ENCODE assay signal across 30 cellular contexts in genomic region chr9:78354324-78354973, GRCh38.
"Had no signal": no experiment of that assay in that cellular context is flagged by ENCODE, and none has a peak within 500 bp of the region (broad histone marks: within the 10 kb centered on the region; RNA-seq: fewer than 3 reads in every experiment).

No MANE protein-coding gene starts in this region.

- H3K9me3 ChIP-seq: right atrium auricular region, stomach, thyroid gland, upper lobe of left lung, vagina had no signal

- H3K27ac ChIP-seq: right atrium auricular region, stomach, thyroid gland, upper lobe of left lung, vagina had no signal

- H3K4me3 ChIP-seq: right atrium auricular region, stomach, thyroid gland, upper lobe of left lung, vagina had no signal

- FAIRE-seq: keratinocyte had no signal

- H3K27me3 ChIP-seq: right atrium auricular region, stomach, thyroid gland, upper lobe of left lung, vagina had no signal

- H3K36me3 ChIP-seq: right atrium auricular region, stomach, thyroid gland, upper lobe of left lung, vagina had no signal

- ATAC-seq: activated CD4-positive, alpha-beta T cell treated with anti-CD3 and anti-CD28 coated beads for 36 hours; activated CD8-positive, alpha-beta memory T cell treated with anti-CD3 and anti-CD28 coated beads, Interleukin-2, amount 10 ng/mL, durations not matched to agents 7 days and 5 days; activated CD8-positive, alpha-beta T cell treated with anti-CD3 and anti-CD28 coated beads, Interleukin-2, amount 10 ng/mL, durations not matched to agents 7 days and 5 days; activated naive CD8-positive, alpha-beta T cell treated with anti-CD3 and anti-CD28 coated beads, Interleukin-2, amount 50 U/mL, for 24 hours; esophagus mucosa; left cardiac atrium; naive thymus-derived CD4-positive, alpha-beta T cell; stimulated activated naive B cell treated with anti-CD40 and anti-IgM and Interleukin-4, amounts not matched to agents 10 μg/mL and 1 μg/mL and 100 μg/mL, for 72 hours had no signal

- H3K4me3 Mint-ChIP-seq: activated CD4-positive, alpha-beta T cell treated with anti-CD3 and anti-CD28 coated beads for 36 hours; activated CD8-positive, alpha-beta memory T cell treated with anti-CD3 and anti-CD28 coated beads, Interleukin-2, amount 10 ng/mL, durations not matched to agents 7 days and 5 days; activated CD8-positive, alpha-beta T cell treated with anti-CD3 and anti-CD28 coated beads, Interleukin-2, amount 10 ng/mL, durations not matched to agents 7 days and 5 days; activated naive CD4-positive, alpha-beta T cell treated with anti-CD3 and anti-CD28 coated beads, Interleukin-2, amount 50 U/mL, for 24 hours; activated naive CD8-positive, alpha-beta T cell treated with anti-CD3 and anti-CD28 coated beads, Interleukin-2, amount 50 U/mL, for 24 hours; dendritic cell treated with granulocyte-macrophage colony-stimulating factor and Interleukin-4, amounts not matched to agents 40 ng/mL and 50 ng/mL, for 4 days; endodermal cell; memory B cell; naive thymus-derived CD4-positive, alpha-beta T cell; neural crest cell; stimulated activated naive B cell treated with anti-CD40 and anti-IgM and Interleukin-4, amounts not matched to agents 10 μg/mL and 1 μg/mL and 100 μg/mL, for 72 hours had no signal

- DNase-seq: activated CD4-positive, alpha-beta T cell treated with anti-CD3 and anti-CD28 coated beads for 36 hours; activated CD4-positive, CD25-positive, alpha-beta regulatory T cell; activated CD8-positive, alpha-beta memory T cell treated with anti-CD3 and anti-CD28 coated beads, Interleukin-2, amount 10 ng/mL, durations not matched to agents 7 days and 5 days; activated CD8-positive, alpha-beta T cell treated with anti-CD3 and anti-CD28 coated beads, Interleukin-2, amount 10 ng/mL, durations not matched to agents 7 days and 5 days; activated naive CD8-positive, alpha-beta T cell treated with anti-CD3 and anti-CD28 coated beads, Interleukin-2, amount 50 U/mL, for 24 hours; activated T-cell treated with anti-CD3 and anti-CD28 coated beads, Interleukin-2, amount 50 U/mL, for 48 hours; amygdala; caudate nucleus; endodermal cell; foreskin fibroblast; hippocampal formation; left cardiac atrium; midbrain; naive thymus-derived CD4-positive, alpha-beta T cell; occipital lobe; stimulated activated CD4-positive, alpha-beta T cell treated with anti-CD3 and anti-CD28 coated beads, Interleukin-15, amount 100 ng/mL, for 24 hours; stimulated activated CD4-positive, alpha-beta T cell treated with anti-CD3 and anti-CD28 coated beads, Interleukin-2, amount 100 ng/mL, for 24 hours; stimulated activated naive B cell treated with anti-CD40 and anti-IgM and Interleukin-4, amounts not matched to agents 10 μg/mL and 1 μg/mL and 100 μg/mL, for 72 hours; stomach; thyroid gland; upper lobe of left lung had no signal

- H3K27ac Mint-ChIP-seq: activated CD4-positive, alpha-beta T cell treated with anti-CD3 and anti-CD28 coated beads for 36 hours; activated CD8-positive, alpha-beta memory T cell treated with anti-CD3 and anti-CD28 coated beads, Interleukin-2, amount 10 ng/mL, durations not matched to agents 7 days and 5 days; activated CD8-positive, alpha-beta T cell treated with anti-CD3 and anti-CD28 coated beads, Interleukin-2, amount 10 ng/mL, durations not matched to agents 7 days and 5 days; activated naive CD4-positive, alpha-beta T cell treated with anti-CD3 and anti-CD28 coated beads, Interleukin-2, amount 50 U/mL, for 24 hours; activated naive CD8-positive, alpha-beta T cell treated with anti-CD3 and anti-CD28 coated beads, Interleukin-2, amount 50 U/mL, for 24 hours; activated T-helper 2 cell treated with anti-CD3 and anti-CD28 coated beads, Interferon-gamma antibody, Interleukin-2, Interleukin-4, amounts not matched to agents 10 μg/mL and 5 μg/mL and 100 μg/mL, durations not matched to agents 14 hours and 24 hours and 36 hours; dendritic cell treated with granulocyte-macrophage colony-stimulating factor and Interleukin-4, amounts not matched to agents 40 ng/mL and 50 ng/mL, for 4 days; endodermal cell; memory B cell; stimulated activated naive B cell treated with anti-CD40 and anti-IgM and Interleukin-4, amounts not matched to agents 10 μg/mL and 1 μg/mL and 100 μg/mL, for 72 hours had no signal

- H3K9me3 Mint-ChIP-seq: activated naive CD4-positive, alpha-beta T cell treated with anti-CD3 and anti-CD28 coated beads, Interleukin-2, amount 50 U/mL, for 24 hours; activated naive CD8-positive, alpha-beta T cell treated with anti-CD3 and anti-CD28 coated beads, Interleukin-2, amount 50 U/mL, for 24 hours; activated T-helper 2 cell treated with anti-CD3 and anti-CD28 coated beads, Interferon-gamma antibody, Interleukin-2, Interleukin-4, amounts not matched to agents 10 μg/mL and 5 μg/mL and 100 μg/mL, durations not matched to agents 14 hours and 24 hours and 36 hours; dendritic cell treated with granulocyte-macrophage colony-stimulating factor and Interleukin-4, amounts not matched to agents 40 ng/mL and 50 ng/mL, for 4 days; endodermal cell; memory B cell; neural crest cell; stimulated activated naive B cell treated with anti-CD40 and anti-IgM and Interleukin-4, amounts not matched to agents 10 μg/mL and 1 μg/mL and 100 μg/mL, for 72 hours had no signal

- H3K36me3 Mint-ChIP-seq: activated CD8-positive, alpha-beta memory T cell treated with anti-CD3 and anti-CD28 coated beads, Interleukin-2, amount 10 ng/mL, durations not matched to agents 7 days and 5 days had no signal

- H3K4me1 ChIP-seq: right atrium auricular region, stomach, thyroid gland, upper lobe of left lung, vagina had no signal

- H3K27me3 Mint-ChIP-seq: activated CD4-positive, alpha-beta T cell treated with anti-CD3 and anti-CD28 coated beads for 36 hours; activated CD8-positive, alpha-beta memory T cell treated with anti-CD3 and anti-CD28 coated beads, Interleukin-2, amount 10 ng/mL, durations not matched to agents 7 days and 5 days; activated naive CD4-positive, alpha-beta T cell treated with anti-CD3 and anti-CD28 coated beads, Interleukin-2, amount 50 U/mL, for 24 hours; activated naive CD8-positive, alpha-beta T cell treated with anti-CD3 and anti-CD28 coated beads, Interleukin-2, amount 50 U/mL, for 24 hours; dendritic cell treated with granulocyte-macrophage colony-stimulating factor and Interleukin-4, amounts not matched to agents 40 ng/mL and 50 ng/mL, for 4 days; memory B cell; naive thymus-derived CD4-positive, alpha-beta T cell had no signal
